Comparison of ENCODE assay signal across 26 cellular contexts in genomic region chr19:54577334-54577733, GRCh38. TPM values are rescaled to one million over a fixed set of nuclear protein-coding genes. Genes with fewer than 3 reads are reported as not detected.
DNase-seq lines count a peak whose midpoint lies in the region; ATAC-seq and TF ChIP-seq lines count a peak whose summit lies in the region.
"Had no signal": no experiment of that assay in that cellular context is flagged by ENCODE, and none has a peak within 500 bp of the region (broad histone marks: within the 10 kb centered on the region; RNA-seq: fewer than 3 reads in every experiment).

No MANE protein-coding gene starts in this region.

- H3K36me3 ChIP-seq in BLaER1 = peaks cover 46% of the 10 kb centered on the region
- H3K36me3 ChIP-seq in neutrophil = peaks cover 52% of the 10 kb centered on the region
- H3K36me3 ChIP-seq: BE2C had no signal

- peak overlapping the region; percentile 45; the same call in 1 of the 2 replicates for H3K4me2 ChIP-seq in BLaER1
- H3K4me2 ChIP-seq: A549 had no signal

- H3K9ac ChIP-seq in BLaER1 = no peak overlapping the region
- H3K9ac ChIP-seq: GM23248 had no signal

- peaks cover 0 to 2% (median 0%) of the 10 kb centered on the region in 3 donors for H3K27me3 Mint-ChIP-seq in CD14-positive monocyte (ENCODE audit: low read depth in 3 of 3)

- H3K27me3 ChIP-seq in BLaER1 (no peaks in the 10 kb centered on the region), neutrophil (no peaks in the 10 kb centered on the region)
- H3K27me3 ChIP-seq: BE2C had no signal

- no peak for TF ChIP-seq CTCF in CD14-positive monocyte (IDR thresholded peaks at IDR 0.05)
- no peak for TF ChIP-seq CTCF in neutrophil (IDR thresholded peaks at IDR 0.05)
- no peak for TF ChIP-seq CTCF in foreskin fibroblast (IDR thresholded peaks at IDR 0.05; ENCODE audit: low read depth, low read length)

- ATAC-seq in left lobe of liver (no peak), HG03196 (IDR thresholded peaks at IDR 0.05; ENCODE audit: unreplicated experiment) (no peak)

- H3K4me1 Mint-ChIP-seq in CD14-positive monocyte = peaks cover 79% of the 10 kb centered on the region

- H3K4me1 ChIP-seq in BLaER1 = peaks cover 52% of the 10 kb centered on the region
- H3K4me1 ChIP-seq in neutrophil (ENCODE audit: control insufficient read depth in 1 of 2, insufficient read depth in 1 of 2, low read depth in 1 of 2, low read length in 1 of 2) = peaks cover 59 to 64% of the 10 kb centered on the region in 2 experiments
- H3K4me1 ChIP-seq: A549, BE2C had no signal

- peaks cover 56 to 64% of the 10 kb centered on the region in 2 donors for H3K36me3 Mint-ChIP-seq in CD14-positive monocyte
- H3K36me3 Mint-ChIP-seq: CD8-positive, alpha-beta memory T cell had no signal

- H4K20me1 ChIP-seq in BLaER1 = peaks cover 11% of the 10 kb centered on the region; the same call in 1 of the 2 replicates

- DNase-seq in CD14-positive monocyte (ENCODE audit: low spot score) (no peak), left lobe of liver (ENCODE audit: low spot score) (peak; percentile 23), COR-L47 (lab: John Stamatoyannopoulos, UW) (no peak), foreskin fibroblast (no peak)
- DNase-seq in activated CD4-positive, alpha-beta T cell treated with anti-CD3 and anti-CD28 coated beads, Interleukin-2, amount 50 U/mL, for 4 hours = no peak
- DNase-seq: 8988T; ACHN; AML-193; BE2C; Calu3; CD4-positive, alpha-beta T cell; CD8-positive, alpha-beta memory T cell; DMS53; DMS79 treated with DMSO at 0.1 percent for 48 hours; GF-D8; GM23248; HCEC 1CT had no signal

- peak overlapping the region in 1 of 2 donors; percentile 24 for H3K4me3 Mint-ChIP-seq in CD14-positive monocyte
- H3K4me3 Mint-ChIP-seq: CD4-positive, alpha-beta T cell; CD8-positive, alpha-beta memory T cell had no signal

- peak overlapping the region in 5 of 7 donors; percentile 4 to 74 (median 30) for H3K27ac Mint-ChIP-seq in CD14-positive monocyte
- H3K27ac Mint-ChIP-seq: CD4-positive, alpha-beta T cell had no signal

- no peak overlapping the region for H3K27ac ChIP-seq in BLaER1
- H3K27ac ChIP-seq in neutrophil = peak overlapping the region; percentile 99
- H3K27ac ChIP-seq: A549, C4-2B, GM23248 had no signal

- H3K4me3 ChIP-seq in BLaER1 (no peak overlapping the region), neutrophil (ENCODE audit: low read depth in 1 of 2, low read length in 1 of 2) (peak overlapping the region in 1 of 2 experiments; percentile 28), foreskin fibroblast (ENCODE audit: low read depth in 1 of 2, low read length in 2 of 2) (no peak overlapping the region)
- H3K4me3 ChIP-seq: A549, GM23248 had no signal

- intact Hi-C loops in CD14-positive monocyte (cut with micrococcal nuclease) = loop anchor here in 1 of 2 donors (5.0 kb wide), 1 partner anchor 280 kb away; no protein-coding TSS in a partner anchor

- peaks cover 0 to 3% (median 2%) of the 10 kb centered on the region in 7 donors for H3K9me3 Mint-ChIP-seq in CD14-positive monocyte
- H3K9me3 Mint-ChIP-seq: CD4-positive, alpha-beta T cell had no signal

- H3K9me3 ChIP-seq in BLaER1 = peaks cover 31% of the 10 kb centered on the region
- H3K9me3 ChIP-seq in neutrophil = no peaks in the 10 kb centered on the region
- H3K9me3 ChIP-seq: A549 had no signal

RNA-seq across cellular contexts. Expression of gene LILRA2, which starts 3.7 kb away (rescaled TPM):
- polyA plus RNA-seq in CD14-positive monocyte = 100 to 1,000 TPM; 377 to 451 TPM
- 1.6 TPM for total RNA-seq in left lobe of liver
- total RNA-seq: Calu3; CD8-positive, alpha-beta memory T cell; Daoy; G401; GM23248; H1; H7 had no signal
- polyA plus RNA-seq: A549; CD8-positive, alpha-beta memory T cell; GM23248; H1 had no signal

RNA-seq across cellular contexts. Expression of gene LILRA1, which starts 16.1 kb away (rescaled TPM):
- 100 to 1,000 TPM in 1 of 2 donors, 10 to 100 TPM in 1; 88.5 to 151 TPM for polyA plus RNA-seq in CD14-positive monocyte
- 0.60 TPM for total RNA-seq in left lobe of liver
- total RNA-seq: Calu3; CD8-positive, alpha-beta memory T cell; Daoy; G401; GM23248; H1; H7 had no signal
- polyA plus RNA-seq: A549; CD8-positive, alpha-beta memory T cell; GM23248; H1 had no signal

RNA-seq across cellular contexts. Expression of gene LILRB1, which starts 53.0 kb away (rescaled TPM):
- polyA plus RNA-seq in CD14-positive monocyte = 10 to 100 TPM; 27.2 to 60.6 TPM
- 2.6 TPM for total RNA-seq in left lobe of liver
- total RNA-seq: Calu3, Daoy, G401, GM23248, H1, H7 had no signal
- polyA plus RNA-seq: A549, H1 had no signal
